Comparison of ENCODE assay signal across 14 cellular contexts in the genomic region with DNA sequence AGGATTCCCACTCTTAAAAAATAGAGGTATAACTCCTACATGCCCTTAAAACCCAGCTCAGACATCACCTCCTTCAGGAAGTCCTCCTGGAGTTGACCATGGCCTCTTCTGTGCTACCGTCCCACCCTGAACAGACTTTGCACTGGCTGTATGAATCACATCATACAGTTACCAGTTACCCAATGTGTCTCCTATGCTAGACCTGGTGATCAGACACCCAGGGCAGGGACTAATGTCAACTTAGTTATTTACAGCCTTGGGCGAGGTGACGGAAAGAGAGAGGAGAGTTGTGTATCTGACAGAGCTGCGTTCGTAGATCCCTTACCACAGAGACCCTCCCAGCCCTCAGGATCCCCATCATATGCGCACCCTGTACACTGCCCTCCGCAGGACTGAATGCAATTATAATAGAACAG.
DNase-seq lines count a peak whose midpoint lies in the region; ATAC-seq, FAIRE-seq and TF ChIP-seq lines count a peak whose summit lies in the region.
"Had no signal": no experiment of that assay in that cellular context is flagged by ENCODE, and none has a peak within 500 bp of the region (broad histone marks: within the 10 kb centered on the region; RNA-seq: fewer than 3 reads in every experiment).

No MANE protein-coding gene starts in this region.

- no peak for TF ChIP-seq RAD21 in SK-N-SH (IDR thresholded peaks at IDR 0.05; ENCODE audit: low read length)

- no peaks in the 10 kb centered on the region for H3K9me3 ChIP-seq in CD8-positive, alpha-beta T cell (ENCODE audit: low read length)
- H3K9me3 ChIP-seq in SK-N-SH (no peaks in the 10 kb centered on the region), kidney (ENCODE audit: control insufficient read depth in 1 of 2, low read length in 2 of 2) (no peaks in the 10 kb centered on the region), sigmoid colon (no peaks in the 10 kb centered on the region), upper lobe of left lung (no peaks in the 10 kb centered on the region)
- H3K9me3 ChIP-seq: BE2C, heart right ventricle had no signal

- H3K9me3 Mint-ChIP-seq in CD8-positive, alpha-beta T cell, result no peaks in the 10 kb centered on the region
- H3K9me3 Mint-ChIP-seq: central memory CD8-positive, alpha-beta T cell had no signal

- no peak for TF ChIP-seq POLR2A in sigmoid colon (IDR thresholded peaks at IDR 0.05)
- no peak for TF ChIP-seq POLR2A in upper lobe of left lung (IDR thresholded peaks at IDR 0.05)
- TF ChIP-seq POLR2A in GM12891 (IDR thresholded peaks at IDR 0.05; ENCODE audit: low read depth, low read length), result no peak

- no peak for ATAC-seq in CD8-positive, alpha-beta T cell
- no peak for ATAC-seq in upper lobe of left lung (ENCODE audit: low FRiP score in 2 of 2)
- ATAC-seq: activated CD8-positive, alpha-beta memory T cell treated with anti-CD3 and anti-CD28 coated beads, Interleukin-2, amount 10 ng/mL, durations not matched to agents 7 days and 5 days had no signal

- peak overlapping the region; percentile 39 for H3K27ac Mint-ChIP-seq in CD8-positive, alpha-beta T cell
- H3K27ac Mint-ChIP-seq: activated CD8-positive, alpha-beta memory T cell treated with anti-CD3 and anti-CD28 coated beads, Interleukin-2, amount 10 ng/mL, durations not matched to agents 7 days and 5 days had no signal

- no peak for FAIRE-seq in kidney (lab: Jason Lieb, UNC)
- FAIRE-seq in GM12891 (lab: Jason Lieb, UNC), result no peak

- no peaks in the 10 kb centered on the region for H3K27me3 Mint-ChIP-seq in CD8-positive, alpha-beta T cell (ENCODE audit: low read depth)
- H3K27me3 Mint-ChIP-seq: activated CD8-positive, alpha-beta memory T cell treated with anti-CD3 and anti-CD28 coated beads, Interleukin-2, amount 10 ng/mL, durations not matched to agents 7 days and 5 days; central memory CD8-positive, alpha-beta T cell had no signal

- H3K27ac ChIP-seq in CD8-positive, alpha-beta T cell (ENCODE audit: low read depth, low read length), result no peak overlapping the region
- peak overlapping the region in 1 of 2 experiments; percentile 51; a peak in 2 of 4 replicates for H3K27ac ChIP-seq in SK-N-SH (ENCODE audit: low read depth in 2 of 2, low read length in 1 of 2)
- no peak overlapping the region for H3K27ac ChIP-seq in kidney (ENCODE audit: low read depth in 2 of 2, low read length in 2 of 2)
- H3K27ac ChIP-seq in sigmoid colon, result peak overlapping the region; percentile 62 to 98 (median 74)
- peak overlapping the region in 2 of 4 donors; percentile 48 to 58 for H3K27ac ChIP-seq in upper lobe of left lung

- peaks cover 25% of the 10 kb centered on the region for H3K36me3 ChIP-seq in CD8-positive, alpha-beta T cell (ENCODE audit: insufficient read depth, low read length)
- H3K36me3 ChIP-seq in SK-N-SH (replicated peaks in 1 of 2; ENCODE audit: control insufficient read depth in 1 of 2, insufficient read depth in 2 of 2, low read length in 1 of 2) (peaks cover 5 to 28% of the 10 kb centered on the region in 2 experiments), kidney (ENCODE audit: control insufficient read depth in 1 of 2, insufficient read depth in 2 of 2, low read length in 2 of 2) (peaks cover 9 to 23% of the 10 kb centered on the region in 2 donors), sigmoid colon (peaks cover 0 to 39% (median 11%) of the 10 kb centered on the region in 4 donors), upper lobe of left lung (peaks cover 0 to 52% (median 29%) of the 10 kb centered on the region in 4 donors)
- H3K36me3 ChIP-seq: BE2C had no signal

- peaks cover 77% of the 10 kb centered on the region for H3K79me2 ChIP-seq in SK-N-SH (ENCODE audit: insufficient read depth)

- H3K9me2 ChIP-seq in SK-N-SH, result no peaks in the 10 kb centered on the region

- WGBS in SK-N-SH (ENCODE audit: low lambda C conversion rate), result 96% methylated on average over 7 of the region's 7 CpGs
- 53 to 84% methylated on average over 7 of the region's 7 CpGs for WGBS in sigmoid colon, 2 donors
- WGBS in upper lobe of left lung, 2 donors, result 92 to 94% methylated on average over 7 of the region's 7 CpGs

- H3K4me1 Mint-ChIP-seq in CD8-positive, alpha-beta T cell (ENCODE audit: low read depth), result peaks cover 38% of the 10 kb centered on the region

- peaks cover 12% of the 10 kb centered on the region for H3F3A ChIP-seq in SK-N-SH (replicated peaks; ENCODE audit: insufficient read depth)

- peak overlapping the region; percentile 37; the same call in 1 of the 2 replicates for H3K4me2 ChIP-seq in SK-N-SH

- CTCF ChIA-PET in CD8-positive, alpha-beta T cell (lab: Charles Lee), result interaction anchor here (0.6 to 1.2 kb wide), 2 partner anchors 26 to 197 kb away, joined by 3 to 4 read pairs; no protein-coding TSS in a partner anchor
- CTCF ChIA-PET in SK-N-SH (lab: Yijun Ruan, JAX), result interaction anchor here (1.3 to 2.6 kb wide), 4 partner anchors 10 to 269 kb away, joined by 4 to 16 read pairs (median 5); no protein-coding TSS in a partner anchor

- no peak overlapping the region for H2AFZ ChIP-seq in SK-N-SH (ENCODE audit: low read depth)

- H4K20me1 ChIP-seq in SK-N-SH (ENCODE audit: insufficient read depth), result peaks cover 71% of the 10 kb centered on the region

- no peak for TF ChIP-seq CTCF in CD8-positive, alpha-beta T cell (IDR thresholded peaks at IDR 0.05)
- TF ChIP-seq CTCF in SK-N-SH (IDR thresholded peaks at IDR 0.05) (no peak), kidney (IDR thresholded peaks at IDR 0.05; ENCODE audit: borderline replicate concordance, extremely low read depth, insufficient read depth) (no peak), sigmoid colon (IDR thresholded peaks at IDR 0.05) (no peak), upper lobe of left lung (IDR thresholded peaks at IDR 0.05) (no peak)

- no peak for DNase-seq in CD8-positive, alpha-beta T cell
- DNase-seq in SK-N-SH, result no peak
- DNase-seq in kidney, result peak; percentile 6
- DNase-seq in sigmoid colon, result no peak
- no peak for DNase-seq in activated CD8-positive, alpha-beta memory T cell treated with anti-CD3 and anti-CD28 coated beads for 24 hours
- no peak for DNase-seq in upper lobe of left lung
- DNase-seq in GM12891 (ENCODE audit: insufficient read length, low spot score), result no peak
- DNase-seq in OCI-M2 (lab: John Stamatoyannopoulos, UW; ENCODE audit: unreplicated experiment), result no peak
- DNase-seq: activated CD8-positive, alpha-beta memory T cell treated with anti-CD3 and anti-CD28 coated beads, Interleukin-2, amount 10 ng/mL, durations not matched to agents 7 days and 5 days; NCI-H1048; SIG-M5 had no signal

- H3K4me3 Mint-ChIP-seq in CD8-positive, alpha-beta T cell, result no peak overlapping the region
- H3K4me3 Mint-ChIP-seq: activated CD8-positive, alpha-beta memory T cell treated with anti-CD3 and anti-CD28 coated beads, Interleukin-2, amount 10 ng/mL, durations not matched to agents 7 days and 5 days; central memory CD8-positive, alpha-beta T cell had no signal

- H3K9ac ChIP-seq in SK-N-SH (no peak overlapping the region), kidney (ENCODE audit: low read length in 2 of 2) (no peak overlapping the region)

- H3K4me1 ChIP-seq in CD8-positive, alpha-beta T cell (ENCODE audit: insufficient read depth, low read length), result peaks cover 1% of the 10 kb centered on the region
- H3K4me1 ChIP-seq in SK-N-SH (ENCODE audit: control insufficient read depth in 1 of 2, insufficient read depth in 2 of 2, low read depth in 1 of 2, low read length in 1 of 2), result peaks cover 16 to 42% of the 10 kb centered on the region in 2 experiments
- H3K4me1 ChIP-seq in kidney (ENCODE audit: control insufficient read depth in 1 of 2, insufficient read depth in 1 of 2, low read depth in 1 of 2, low read length in 2 of 2), result peaks cover 10 to 18% of the 10 kb centered on the region in 2 donors
- H3K4me1 ChIP-seq in sigmoid colon, result peaks cover 0 to 50% (median 43%) of the 10 kb centered on the region in 4 donors
- H3K4me1 ChIP-seq in upper lobe of left lung, result peaks cover 17 to 36% (median 20%) of the 10 kb centered on the region in 4 donors
- H3K4me1 ChIP-seq: BE2C had no signal

- peaks cover 70% of the 10 kb centered on the region for H3K36me3 Mint-ChIP-seq in CD8-positive, alpha-beta T cell

- POLR2A ChIA-PET in CD8-positive, alpha-beta T cell (lab: Charles Lee), result no interaction called here
- POLR2A ChIA-PET in SK-N-SH (lab: Yijun Ruan, JAX), result no interaction called here

- TF ChIP-seq EP300 in SK-N-SH (IDR thresholded peaks at IDR 0.05; ENCODE audit: borderline replicate concordance in 1 of 2, low read depth in 1 of 2, low read length in 1 of 2) (no peak), sigmoid colon (IDR thresholded peaks at IDR 0.05) (no peak), upper lobe of left lung (IDR thresholded peaks at IDR 0.05) (no peak)

- no peak overlapping the region for H3K4me3 ChIP-seq in CD8-positive, alpha-beta T cell (ENCODE audit: low read depth, low read length)
- H3K4me3 ChIP-seq in SK-N-SH (ENCODE audit: low read depth in 2 of 2, low read length in 1 of 2) (no peak overlapping the region), kidney (ENCODE audit: low read length in 2 of 2) (no peak overlapping the region), sigmoid colon (no peak overlapping the region), upper lobe of left lung (no peak overlapping the region)
- H3K4me3 ChIP-seq: heart right ventricle had no signal

- H3K27me3 ChIP-seq in CD8-positive, alpha-beta T cell (ENCODE audit: insufficient read depth, low read length), result no peaks in the 10 kb centered on the region
- no peaks in the 10 kb centered on the region for H3K27me3 ChIP-seq in SK-N-SH (ENCODE audit: insufficient read depth)
- H3K27me3 ChIP-seq in sigmoid colon, result no peaks in the 10 kb centered on the region
- no peaks in the 10 kb centered on the region for H3K27me3 ChIP-seq in upper lobe of left lung
- H3K27me3 ChIP-seq: BE2C, heart right ventricle had no signal

- intact Hi-C loops in CD8-positive, alpha-beta T cell (cut with DNase I, micrococcal nuclease), result no loop called here
- intact Hi-C loops in kidney (cut with DNase I), result no loop called here
- intact Hi-C loops in sigmoid colon (cut with DNase I), result loop anchor here (5.0 kb wide), 3 partner anchors 32 to 213 kb away; a partner anchor contains a TSS

TF ChIP-seq in GM12891, 5 proteins besides CTCF, POLR2A, EP300 and RAD21:
- TF ChIP-seq PAX5 (IDR thresholded peaks at IDR 0.05; ENCODE audit: insufficient read depth, low read length, severe bottlenecking), result no peak
- TF ChIP-seq POU2F2 (IDR thresholded peaks at IDR 0.05; ENCODE audit: low read depth, low read length), result no peak
- TF ChIP-seq SPI1 (IDR thresholded peaks at IDR 0.05; ENCODE audit: low read depth, low read length), result no peak
- no peak for TF ChIP-seq TAF1 (IDR thresholded peaks at IDR 0.05; ENCODE audit: low read depth, low read length)
- no peak for TF ChIP-seq POLR2AphosphoS5 (IDR thresholded peaks at IDR 0.05; ENCODE audit: low read depth, low read length)

Comparison
In these comparisons a context has a peak if more than half of its experiments do, and no peak if none do; other contexts are left out.
1. H3K27ac ChIP-seq: peak in sigmoid colon (4 of 4); none in CD8-positive, alpha-beta T cell (single experiment) and kidney (0 of 2).